In genomic region chr1:180631197-180631765, GRCh38 we compare ENCODE assay signal across 8 cellular contexts. TPM values are rescaled to one million over a fixed set of nuclear protein-coding genes. Genes with fewer than 3 reads are reported as not detected.
DNase-seq lines count a peak whose midpoint lies in the region; ATAC-seq, FAIRE-seq and TF ChIP-seq lines count a peak whose summit lies in the region.

No MANE protein-coding gene starts in this region.

- no peak overlapping the region for H3K4me3 Mint-ChIP-seq in activated T-cell treated with anti-CD3 and anti-CD28 coated beads, Interleukin-2, amount 50 U/mL, for 72 hours

- intact Hi-C loops in Panc1 (cut with micrococcal nuclease; ENCODE audit: unreplicated experiment): loop anchor here (5.0 kb wide), 1 partner anchor 99 kb away; no protein-coding TSS in a partner anchor

- DNase-seq in activated T-cell treated with anti-CD3 and anti-CD28 coated beads, Interleukin-2, amount 50 U/mL, for 72 hours: no peak
- DNase-seq in activated T-cell treated with anti-CD3 and anti-CD28 coated beads, Interleukin-2, amount 50 U/mL, for 48 hours: no peak
- DNase-seq in Panc1 (ENCODE audit: low read depth, low spot score) (no peak), thoracic aorta (ENCODE audit: low spot score) (no peak), NOMO-1 treated with dmso at 0.1 percent for 144 hours (lab: John Stamatoyannopoulos, UW; ENCODE audit: unreplicated experiment) (no peak), caudate nucleus (lab: John Stamatoyannopoulos, UW) (no peak)

- peaks cover 2 to 3% of the 10 kb centered on the region in 2 donors for H3K36me3 Mint-ChIP-seq in activated T-cell treated with anti-CD3 and anti-CD28 coated beads, Interleukin-2, amount 50 U/mL, for 72 hours (ENCODE audit: insufficient read depth in 2 of 2)

- H3K4me1 ChIP-seq in Panc1 (ENCODE audit: control insufficient read depth, insufficient read depth, low read length) (peaks cover 21% of the 10 kb centered on the region), thoracic aorta (ENCODE audit: control insufficient read depth in 1 of 2, low read depth in 2 of 2) (peaks cover 15 to 31% of the 10 kb centered on the region in 2 donors)

- peaks cover 11% of the 10 kb centered on the region for H3K27me3 Mint-ChIP-seq in activated T-cell treated with anti-CD3 and anti-CD28 coated beads, Interleukin-2, amount 50 U/mL, for 72 hours (ENCODE audit: low read depth)

- H3K27me3 ChIP-seq in Panc1 (ENCODE audit: control insufficient read depth, insufficient read depth, low read length) (peaks cover 1% of the 10 kb centered on the region; the same call in 1 of the 2 replicates), thoracic aorta (replicated peaks; ENCODE audit: insufficient read depth) (no peaks in the 10 kb centered on the region)

- H3K9me3 ChIP-seq in Panc1 (ENCODE audit: control insufficient read depth, insufficient read depth, low read depth, low read length): no peaks in the 10 kb centered on the region
- no peaks in the 10 kb centered on the region for H3K9me3 ChIP-seq in thoracic aorta

- peaks cover 12% of the 10 kb centered on the region for H3K4me1 Mint-ChIP-seq in activated T-cell treated with anti-CD3 and anti-CD28 coated beads, Interleukin-2, amount 50 U/mL, for 72 hours (ENCODE audit: low read depth)

- H3K4me3 ChIP-seq in Panc1 (ENCODE audit: low read depth in 2 of 2, low read length in 2 of 2) (no peak overlapping the region), thoracic aorta (peak overlapping the region; percentile 74)

- H3K36me3 ChIP-seq in Panc1 (ENCODE audit: control insufficient read depth, insufficient read depth, low read length) (no peaks in the 10 kb centered on the region; the same call in none of the 2 replicates), thoracic aorta (no peaks in the 10 kb centered on the region)

- CTCF ChIA-PET in Panc1 (lab: Charles Lee): interaction anchor here (0.5 to 0.9 kb wide), 4 partner anchors 13 to 469 kb away, joined by 3 to 7 read pairs (median 4); no protein-coding TSS in a partner anchor

- ATAC-seq in activated T-cell treated with anti-CD3 and anti-CD28 coated beads, Interleukin-2, amount 50 U/mL, for 72 hours (replicated peaks in 1 of 2): no peak
- ATAC-seq in Panc1 (no peak), thoracic aorta (ENCODE audit: insufficient number of reproducible peaks, low FRiP score, low read depth) (no peak), GM19397 (IDR thresholded peaks at IDR 0.05; ENCODE audit: unreplicated experiment) (no peak)

- TF ChIP-seq CTCF in Panc1 (IDR thresholded peaks at IDR 0.05) (peak; percentile 34; the same call in 1 of the 2 replicates), thoracic aorta (IDR thresholded peaks at IDR 0.05) (no peak)

- BruUV-seq in Panc1 (replicated peaks; lab: Mats Ljungman, UMichigan): no TSS peak

- in situ Hi-C loops in Panc1 (cut with HindIII; ENCODE audit: low pct_unique_long_range_greater_than_20kb, low sequenced_read_pairs): no loop called here

- POLR2A ChIA-PET in Panc1 (lab: Charles Lee): no interaction called here

- peak; percentile 79 for FAIRE-seq in islet of Langerhans (lab: Jason Lieb, UNC)

- peak overlapping the region; percentile 59; the same call in 1 of the 2 replicates for H3K27ac ChIP-seq in Panc1 (ENCODE audit: low read length)
- H3K27ac ChIP-seq in thoracic aorta: peak overlapping the region; percentile 58 to 81
- H3K27ac ChIP-seq in caudate nucleus (ENCODE audit: low read depth, low read length): no peak overlapping the region

- no peaks in the 10 kb centered on the region for H3K9me3 Mint-ChIP-seq in activated T-cell treated with anti-CD3 and anti-CD28 coated beads, Interleukin-2, amount 50 U/mL, for 72 hours

- peak overlapping the region; percentile 64 for H3K27ac Mint-ChIP-seq in activated T-cell treated with anti-CD3 and anti-CD28 coated beads, Interleukin-2, amount 50 U/mL, for 72 hours

RNA-seq across cellular contexts. Expression of gene XPR1, which starts 0.5 kb away (rescaled TPM):
- total RNA-seq in activated T-cell treated with anti-CD3 and anti-CD28 coated beads, Interleukin-2, amount 50 U/mL, for 72 hours: 10 to 100 TPM; 17.8 to 20.3 TPM
- total RNA-seq in Panc1 (2021; ENCODE audit: unreplicated experiment): 36.1 TPM
- 18.2 TPM for polyA plus RNA-seq in Panc1 (2012; ENCODE audit: insufficient read length)
- 10 to 100 TPM; 29.1 to 42.8 TPM for total RNA-seq in thoracic aorta
